In genomic region chr5:89309268-89309667, GRCh38 we compare ENCODE assay signal across 21 cellular contexts.
"Had no signal": no experiment of that assay in that cellular context is flagged by ENCODE, and none has a peak within 500 bp of the region (broad histone marks: within the 10 kb centered on the region; RNA-seq: fewer than 3 reads in every experiment).

No MANE protein-coding gene starts in this region.

- H3K4me1 Mint-ChIP-seq: T-helper 17 cell had no signal

- H3K4me2 ChIP-seq: hepatocyte had no signal

- H3K27me3 ChIP-seq: hepatocyte, suprapubic skin, transverse colon, uterus had no signal

- H3K36me3 Mint-ChIP-seq: activated naive CD4-positive, alpha-beta T cell treated with anti-CD3 and anti-CD28 coated beads, Interleukin-2, amount 50 U/mL, for 72 hours had no signal

- H3K9me3 Mint-ChIP-seq: nephron had no signal

- H3K27ac Mint-ChIP-seq: activated naive CD4-positive, alpha-beta T cell treated with anti-CD3 and anti-CD28 coated beads, Interleukin-2, amount 50 U/mL, for 72 hours; activated T-cell treated with anti-CD3 and anti-CD28 coated beads, Interleukin-2, amount 50 U/mL, for 72 hours; nephron; T-helper 17 cell had no signal

- H3K9me3 ChIP-seq: lower lobe of right lung, suprapubic skin, transverse colon, uterus had no signal

- H3K4me1 ChIP-seq: lower lobe of right lung had no signal

- H2AFZ ChIP-seq: hepatocyte had no signal

- ATAC-seq: activated naive CD4-positive, alpha-beta T cell treated with anti-CD3 and anti-CD28 coated beads, Interleukin-2, amount 50 U/mL, for 72 hours; lower lobe of right lung; T-helper 17 cell had no signal

- H3K4me3 Mint-ChIP-seq: activated T-cell treated with anti-CD3 and anti-CD28 coated beads, Interleukin-2, amount 50 U/mL, for 72 hours; nephron; T-helper 17 cell had no signal

- DNase-seq: activated CD4-positive, alpha-beta T cell treated with anti-CD3 and anti-CD28 coated beads for 1 hour; activated CD8-positive, alpha-beta memory T cell treated with anti-CD3 and anti-CD28 coated beads for 24 hours; activated CD8-positive, alpha-beta memory T cell treated with anti-CD3 and anti-CD28 coated beads, Interleukin-2, amount 50 U/mL, for 48 hours; activated effector memory CD4-positive, alpha-beta T cell treated with anti-CD3 and anti-CD28 coated beads, Interleukin-2, amount 50 U/mL, for 16 hours; amygdala; dermis blood vessel endothelial cell; effector memory CD4-positive, alpha-beta T cell; lower lobe of right lung; stimulated activated CD4-positive, alpha-beta T cell treated with anti-CD3 and anti-CD28 coated beads, Interleukin-12 subunit alpha, Interleukin-12 subunit beta, amount 100 ng/mL, for 4 hours; stimulated activated CD4-positive, alpha-beta T cell treated with anti-CD3 and anti-CD28 coated beads, Interleukin-1b, Interleukin-23, amount 100 ng/mL, for 48 hours; stimulated activated CD8-positive, alpha-beta memory T cell treated with anti-CD3 and anti-CD28 coated beads, Interleukin-4, amount 100 ng/mL, for 48 hours; stimulated activated naive CD8-positive, alpha-beta T cell treated with anti-CD3 and anti-CD28 coated beads, Interleukin-15, Interleukin-2, amounts not matched to agents 100 U/mL and 50 U/mL, for 24 hours; T-helper 17 cell; transverse colon; uterus had no signal

- H3K36me3 ChIP-seq: lower lobe of right lung, suprapubic skin, transverse colon, uterus had no signal

- H3K27me3 Mint-ChIP-seq: T-helper 17 cell had no signal

- H3K27ac ChIP-seq: hepatocyte, lower lobe of right lung, suprapubic skin, transverse colon, uterus, VCaP had no signal

- H3K4me3 ChIP-seq: hepatocyte, lower lobe of right lung, suprapubic skin, transverse colon, uterus had no signal

- H3K79me2 ChIP-seq: hepatocyte had no signal
